In the genomic region with DNA sequence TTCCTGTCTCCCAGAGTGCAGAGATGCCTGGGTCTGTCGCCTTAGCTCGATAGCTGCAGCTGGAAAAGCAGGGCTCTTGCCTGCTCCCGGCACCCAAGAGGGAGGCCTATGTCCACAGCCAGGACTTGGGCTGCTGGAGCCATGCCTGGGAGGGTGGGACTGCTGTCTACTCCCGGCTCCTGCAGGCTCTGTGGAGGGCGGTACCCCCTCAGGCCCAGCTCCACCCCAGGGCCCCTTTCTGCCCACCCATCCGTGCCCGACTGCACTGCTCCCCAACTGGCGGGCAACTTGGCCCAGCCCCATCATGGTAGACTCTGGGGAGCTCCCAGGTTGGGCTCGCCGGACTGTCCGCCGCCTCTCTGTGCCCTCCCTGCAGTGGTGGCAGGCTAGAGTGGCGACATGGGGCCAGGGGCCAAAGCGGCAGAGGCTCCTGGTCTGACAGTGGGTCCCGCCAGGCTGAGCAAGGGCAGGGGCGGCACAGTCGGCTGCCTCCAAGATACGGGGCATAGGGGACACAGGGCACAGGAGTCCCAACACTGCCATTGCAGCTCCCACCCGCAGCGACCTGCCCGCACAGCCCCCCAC, we compare ENCODE assay signal across 24 cellular contexts.
"Had no signal": no experiment of that assay in that cellular context is flagged by ENCODE, and none has a peak within 500 bp of the region (broad histone marks: within the 10 kb centered on the region; RNA-seq: fewer than 3 reads in every experiment).

No MANE protein-coding gene starts in this region.

- H3K4me1 Mint-ChIP-seq: immature natural killer cell; memory B cell; natural killer cell; stimulated activated memory B cell treated with anti-CD40 and anti-IgM and Interleukin-4, amounts not matched to agents 10 μg/mL and 1 μg/mL and 100 μg/mL, for 72 hours had no signal

- H3K27ac Mint-ChIP-seq: dendritic cell treated with granulocyte-macrophage colony-stimulating factor and Interleukin-4, amounts not matched to agents 40 ng/mL and 50 ng/mL, for 4 days; immature natural killer cell; memory B cell; natural killer cell; progenitor cell of endocrine pancreas; stimulated activated memory B cell treated with anti-CD40 and anti-IgM and Interleukin-4, amounts not matched to agents 10 μg/mL and 1 μg/mL and 100 μg/mL, for 72 hours; stimulated activated naive CD8-positive, alpha-beta T cell treated with anti-CD3 and anti-CD28 coated beads, Interleukin-15, Interleukin-2, amounts not matched to agents 100 ng/mL and 50 ng/mL, for 24 hours had no signal

- DNase-seq: central memory CD4-positive, alpha-beta T cell; colonic mucosa; effector memory CD4-positive, alpha-beta T cell; esophagus squamous epithelium; foreskin melanocyte; glutamatergic neuron; hypothalamus; immature natural killer cell; islet precursor cell; left ventricle myocardium superior; natural killer cell; sigmoid colon; stimulated activated CD4-positive, alpha-beta T cell treated with anti-CD3 and anti-CD28 coated beads, Interleukin-4, amount 100 ng/mL, for 4 hours; transverse colon had no signal

- H3K27ac ChIP-seq: colonic mucosa, esophagus squamous epithelium, neutrophil, pancreas, right atrium auricular region, sigmoid colon, suprapubic skin, transverse colon had no signal

- H3K4me3 Mint-ChIP-seq: dendritic cell treated with granulocyte-macrophage colony-stimulating factor and Interleukin-4, amounts not matched to agents 40 ng/mL and 50 ng/mL, for 4 days; immature natural killer cell; memory B cell; natural killer cell; stimulated activated memory B cell treated with anti-CD40 and anti-IgM and Interleukin-4, amounts not matched to agents 10 μg/mL and 1 μg/mL and 100 μg/mL, for 72 hours; stimulated activated naive CD8-positive, alpha-beta T cell treated with anti-CD3 and anti-CD28 coated beads, Interleukin-15, Interleukin-2, amounts not matched to agents 100 ng/mL and 50 ng/mL, for 24 hours had no signal

- H3K4me3 ChIP-seq: colonic mucosa, esophagus squamous epithelium, lung, pancreas, right atrium auricular region, sigmoid colon, suprapubic skin, transverse colon had no signal

- H3K4me1 ChIP-seq: colonic mucosa, esophagus squamous epithelium, pancreas, right atrium auricular region, sigmoid colon, suprapubic skin, transverse colon had no signal

- H3K9me3 ChIP-seq: colonic mucosa, neutrophil, pancreas, right atrium auricular region, sigmoid colon, suprapubic skin, transverse colon had no signal

- ATAC-seq: left ventricle myocardium superior; natural killer cell; pancreas; stimulated activated memory B cell treated with anti-CD40 and anti-IgM and Interleukin-4, amounts not matched to agents 10 μg/mL and 1 μg/mL and 100 μg/mL, for 72 hours had no signal

- H3K36me3 Mint-ChIP-seq: immature natural killer cell; memory B cell; natural killer cell; stimulated activated memory B cell treated with anti-CD40 and anti-IgM and Interleukin-4, amounts not matched to agents 10 μg/mL and 1 μg/mL and 100 μg/mL, for 72 hours had no signal

- H3K27me3 Mint-ChIP-seq: dendritic cell treated with granulocyte-macrophage colony-stimulating factor and Interleukin-4, amounts not matched to agents 40 ng/mL and 50 ng/mL, for 4 days; memory B cell; progenitor cell of endocrine pancreas; stimulated activated memory B cell treated with anti-CD40 and anti-IgM and Interleukin-4, amounts not matched to agents 10 μg/mL and 1 μg/mL and 100 μg/mL, for 72 hours; stimulated activated naive CD8-positive, alpha-beta T cell treated with anti-CD3 and anti-CD28 coated beads, Interleukin-15, Interleukin-2, amounts not matched to agents 100 ng/mL and 50 ng/mL, for 24 hours had no signal

- H3K36me3 ChIP-seq: colonic mucosa, esophagus squamous epithelium, neutrophil, pancreas, right atrium auricular region, sigmoid colon, suprapubic skin, transverse colon had no signal

- H3K27me3 ChIP-seq: colonic mucosa, esophagus squamous epithelium, neutrophil, pancreas, right atrium auricular region, sigmoid colon, suprapubic skin, transverse colon had no signal
